In genomic region chr18:74880706-74881289, GRCh38 we compare ENCODE assay signal across 1 cellular context.
TF ChIP-seq lines count a peak whose summit lies in the region.

No MANE protein-coding gene starts in this region.

TF ChIP-seq in HEK293, 187 proteins besides CTCF, POLR2A, EP300 and RAD21 (continued from another document):
- TF ChIP-seq TSHZ1 (tag by site-specific recombination; IDR thresholded peaks at IDR 0.05; ENCODE audit: borderline replicate concordance): no peak
- no peak for TF ChIP-seq ZNF561 (tag by site-specific recombination; IDR thresholded peaks at IDR 0.05; ENCODE audit: borderline replicate concordance)
- peak; percentile 57; the same call in 1 of the 2 replicates for TF ChIP-seq BCL11B (tag by site-specific recombination; IDR thresholded peaks at IDR 0.05; ENCODE audit: low read depth)
- TF ChIP-seq KLF16 (tag by site-specific recombination; IDR thresholded peaks at IDR 0.05): peak; percentile 83
- TF ChIP-seq OVOL3 (tag by site-specific recombination; IDR thresholded peaks at IDR 0.05): peak; percentile 68
- TF ChIP-seq SP7 (tag by site-specific recombination; IDR thresholded peaks at IDR 0.05): peak; percentile 83
- TF ChIP-seq ZNF114 (tag by site-specific recombination; IDR thresholded peaks at IDR 0.05): no peak
- TF ChIP-seq KLF1 (tag by site-specific recombination; IDR thresholded peaks at IDR 0.05): peak; percentile 35; the same call in 1 of the 2 replicates
- TF ChIP-seq ZNF398 (tag by site-specific recombination; IDR thresholded peaks at IDR 0.05): no peak
- 0 out of 2 replicates have a peak, but pooled peaks have one; percentile 15 for TF ChIP-seq KLF10 (tag by site-specific recombination; IDR thresholded peaks at IDR 0.05)
- TF ChIP-seq ZEB2 (tag by site-specific recombination; IDR thresholded peaks at IDR 0.05): peak; percentile 65; the same call in 1 of the 2 replicates
